8 cellular contexts compared by ENCODE assay signal in the genomic region with DNA sequence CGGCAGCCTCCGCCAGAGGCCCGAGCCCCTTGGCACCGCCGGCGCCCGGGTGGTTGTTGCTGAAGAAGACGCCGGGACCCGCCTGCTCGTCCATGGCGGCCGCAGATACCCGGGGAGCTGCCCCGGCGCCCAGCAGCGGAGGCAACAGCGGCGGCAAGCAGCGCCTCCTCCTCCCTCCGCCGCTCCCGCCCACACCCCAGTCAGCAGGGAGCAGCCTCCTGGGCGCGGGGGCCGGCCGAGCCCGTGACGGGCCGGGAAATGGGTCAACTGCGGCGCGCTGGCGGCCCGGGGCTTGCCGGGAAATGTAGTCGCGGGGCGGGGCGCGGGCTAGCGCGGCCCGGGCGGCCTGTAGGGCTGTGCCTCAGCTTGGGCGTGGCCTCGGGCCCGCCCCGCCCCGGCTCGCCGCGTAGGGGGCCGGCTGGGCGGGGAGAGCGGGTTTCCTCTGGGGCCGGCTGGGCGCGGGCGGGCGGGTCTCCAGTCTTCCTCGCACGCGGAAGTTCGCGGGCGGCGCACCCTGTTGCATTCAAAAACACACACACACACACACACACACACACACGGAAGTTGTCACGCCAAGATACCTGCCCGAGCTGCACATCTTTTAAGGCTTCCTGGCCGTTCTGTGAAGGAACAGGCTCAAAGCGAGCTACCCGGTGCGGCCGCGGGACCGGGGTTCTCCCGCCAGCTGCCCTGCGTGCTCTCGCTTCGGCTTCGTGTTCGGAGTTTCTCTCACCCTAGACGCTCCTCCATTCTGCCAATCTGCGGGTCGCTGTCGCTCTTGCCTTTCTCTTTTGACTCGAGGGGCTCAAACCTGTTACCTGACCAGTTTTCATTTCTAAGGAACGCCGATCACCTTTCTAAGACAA. TPM values are rescaled to one million over a fixed set of nuclear protein-coding genes. Genes with fewer than 3 reads are reported as not detected.
A peak's percentile ranks its signal among the peaks of the same experiment; 100 is the strongest.
DNase-seq lines count a peak whose midpoint lies in the region; ATAC-seq and TF ChIP-seq lines count a peak whose summit lies in the region.

TSS of gene STRN (minus strand) at position 167 of the 866 bp plus-strand sequence. CDS start at position 94, 73 bp downstream.

- H3K9me3 Mint-ChIP-seq in T-cell = no peaks in the 10 kb centered on the region

- H3K36me3 Mint-ChIP-seq in T-cell = peaks cover 4% of the 10 kb centered on the region

- H3K4me3 Mint-ChIP-seq in T-cell = peak within 1 kb of the TSS; percentile 93 to 99 (median 95)

- H3K27me3 ChIP-seq in heart left ventricle (no peaks in the 10 kb centered on the region), upper lobe of left lung (no peaks in the 10 kb centered on the region)

- peak within 1 kb of the TSS; percentile 32 for H3K27ac ChIP-seq in adipose tissue (ENCODE audit: low read depth, low read length)
- peak within 1 kb of the TSS; percentile 84 to 100 (median 96) for H3K27ac ChIP-seq in heart left ventricle
- peak within 1 kb of the TSS; percentile 84 to 98 (median 92) for H3K27ac ChIP-seq in upper lobe of left lung

- 0% methylated on average over 48 to 91 of the region's 91 CpGs for WGBS in adipose tissue, 3 donors
- WGBS in heart left ventricle, 4 donors = 0 to 1% (median 0%) methylated on average over 51 to 91 of the region's 91 CpGs
- 0 to 1% methylated on average over 19 to 40 of the region's 91 CpGs for WGBS in upper lobe of left lung, 2 donors

- H3K4me1 ChIP-seq in heart left ventricle (peaks cover 0 to 48% (median 37%) of the 10 kb centered on the region in 12 donors), upper lobe of left lung (peaks cover 23 to 37% (median 31%) of the 10 kb centered on the region in 4 donors)

- no peaks in the 10 kb centered on the region for H3K9me3 ChIP-seq in heart left ventricle
- no peaks in the 10 kb centered on the region for H3K9me3 ChIP-seq in upper lobe of left lung

- DNase-seq in GM13977 (ENCODE audit: low spot score) (peak; percentile 98), NCI-H146 (lab: John Stamatoyannopoulos, UW) (peak; percentile 95), T-cell (peak; percentile 95 to 99 (median 97)), heart left ventricle (peak; percentile 98 to 99 (median 98)), posterior vena cava (ENCODE audit: low spot score) (peak; percentile 99), upper lobe of left lung (peak; percentile 98 to 100)

- H3K27me3 Mint-ChIP-seq in T-cell = no peaks in the 10 kb centered on the region

- CTCF ChIA-PET in T-cell (lab: Charles Lee) = interaction anchor here in 1 of 2 donors (0.6 kb wide), 1 partner anchor 1774 kb away, joined by 5 read pairs; no protein-coding TSS in a partner anchor

- H3K4me3 ChIP-seq in heart left ventricle (peak within 1 kb of the TSS; percentile 75 to 100 (median 92)), upper lobe of left lung (peak within 1 kb of the TSS; percentile 79 to 100 (median 96))

- TF ChIP-seq POLR2A in heart left ventricle (IDR thresholded peaks at IDR 0.05) (peak; percentile 19 to 94), upper lobe of left lung (IDR thresholded peaks at IDR 0.05) (peak in 3 of 4 donors; percentile 74 to 95 (median 94))

- peak within 1 kb of the TSS; percentile 99 for H3K27ac Mint-ChIP-seq in T-cell

- in situ Hi-C loops in GM13977 (cut with MboI; ENCODE audit: low pct_unique_long_range_greater_than_20kb, low sequenced_read_pairs, unreplicated experiment) = no loop called here

- intact Hi-C loops in heart left ventricle (cut with DNase I) (loop anchor here in 3 of 10 donors (2.0 to 5.0 kb wide), 2 partner anchors 54 to 56 kb away; no protein-coding TSS in a partner anchor), posterior vena cava (cut with DNase I) (no loop called here)

- ATAC-seq in HG02870 (IDR thresholded peaks at IDR 0.05; ENCODE audit: unreplicated experiment) (peak; percentile 96), T-cell (replicated peaks in 1 of 4) (peak; percentile 90 to 95 (median 92)), heart left ventricle (peak; percentile 95 to 98 (median 96)), upper lobe of left lung (ENCODE audit: low FRiP score in 2 of 2) (peak; percentile 99)

- TF ChIP-seq CTCF in GM13977 (IDR thresholded peaks at IDR 0.05; ENCODE audit: extremely low read depth, insufficient read depth, missing control alignments) = no peak
- peak in 1 of 12 donors; percentile 4 for TF ChIP-seq CTCF in heart left ventricle (IDR thresholded peaks at IDR 0.05)
- TF ChIP-seq CTCF in upper lobe of left lung (IDR thresholded peaks at IDR 0.05) = peak in 2 of 6 experiments; percentile 9 to 21

- peaks cover 51 to 57% (median 52%) of the 10 kb centered on the region in 3 donors for H3K4me1 Mint-ChIP-seq in T-cell

- TF ChIP-seq EP300 in upper lobe of left lung (IDR thresholded peaks at IDR 0.05) = no peak

- H3K36me3 ChIP-seq in heart left ventricle = peaks cover 0 to 10% (median 0%) of the 10 kb centered on the region in 9 donors
- H3K36me3 ChIP-seq in upper lobe of left lung = no peaks in the 10 kb centered on the region

- POLR2A ChIA-PET in T-cell (lab: Charles Lee) = interaction anchor here in 1 of 2 donors (0.6 to 0.7 kb wide), 2 partner anchors 24 to 704 kb away, joined by 4 to 7 read pairs; no protein-coding TSS in a partner anchor

RNA-seq across cellular contexts. Expression of gene STRN, which starts in this region (rescaled TPM):
- total RNA-seq in T-cell = 10 to 100 TPM; 27.8 to 31.5 (median 28.6) TPM
- 1 to 10 TPM; 2.7 to 7.4 (median 5.6) TPM for polyA plus RNA-seq in adipose tissue
- 100 to 1,000 TPM in 1 of 9 donors, 10 to 100 TPM in 8; 39.6 to 101 (median 62.8) TPM for total RNA-seq in heart left ventricle
- polyA plus RNA-seq in heart left ventricle = 10 to 100 TPM in 1 of 2 donors, 1 to 10 TPM in 1; 9.2 to 39.7 TPM
- total RNA-seq in posterior vena cava = 10 to 100 TPM; 23.1 to 34.2 TPM
- total RNA-seq in upper lobe of left lung = 10 to 100 TPM; 14.0 to 36.4 (median 21.7) TPM

Comparison
In these comparisons a context has a peak if more than half of its experiments do, and no peak if none do; other contexts are left out.
1. Peak in every context shown above with its lines: DNase-seq, ATAC-seq, H3K4me3 ChIP-seq and H3K27ac ChIP-seq.
2. H3K27ac ChIP-seq: peak in every context shown above with its lines; median percentile 96 in heart left ventricle; 92 in upper lobe of left lung; 32 in adipose tissue.